ENCODE assay signal across 8 cellular contexts in the genomic region with DNA sequence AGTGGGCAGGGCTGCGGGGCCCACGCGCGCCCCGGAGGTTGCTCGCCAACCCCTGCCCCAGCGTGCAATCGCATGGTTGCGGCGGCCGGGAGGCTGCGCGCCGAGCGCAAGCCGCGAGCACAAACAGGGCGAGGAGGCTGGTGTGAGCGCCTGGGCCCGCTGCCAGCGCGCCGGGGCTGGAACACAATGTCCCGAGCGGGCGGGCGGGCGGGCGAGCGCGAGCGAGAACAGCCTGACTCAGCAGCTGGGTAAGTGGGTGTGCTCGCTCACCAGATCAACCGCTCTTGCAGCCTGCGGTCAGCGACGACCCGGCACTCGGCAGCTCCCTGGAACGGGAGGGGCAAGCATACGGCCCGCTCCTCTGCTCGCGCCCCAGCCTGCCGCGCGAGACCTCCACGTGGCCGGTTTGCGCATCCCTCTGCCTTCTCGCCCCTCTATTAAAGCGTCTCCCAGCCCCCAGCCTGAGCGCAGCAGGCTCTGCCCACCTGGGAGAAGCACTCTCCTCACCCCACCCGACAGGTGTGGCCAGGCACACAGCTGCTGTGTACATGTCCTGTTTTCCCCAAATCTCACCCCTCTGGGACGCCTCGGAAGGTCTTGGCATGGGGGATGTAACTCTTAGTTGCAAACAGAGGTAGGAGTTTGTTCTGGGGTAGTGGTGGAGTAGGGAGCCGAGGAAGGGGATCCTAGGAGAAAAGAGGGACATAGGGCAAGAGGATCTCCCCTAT. TPM values are rescaled to one million over a fixed set of nuclear protein-coding genes. Genes with fewer than 3 reads are reported as not detected.
A peak's percentile ranks its signal among the peaks of the same experiment; 100 is the strongest.
DNase-seq lines count a peak whose midpoint lies in the region; ATAC-seq and TF ChIP-seq lines count a peak whose summit lies in the region.

No MANE protein-coding gene starts in this region.

- H3K4me3 Mint-ChIP-seq in chondrocyte (ENCODE audit: unreplicated experiment) = peak overlapping the region; percentile 68

- H3K27ac Mint-ChIP-seq in chondrocyte (ENCODE audit: unreplicated experiment) = peak overlapping the region; percentile 99

- ATAC-seq in HG03103 (IDR thresholded peaks at IDR 0.05; ENCODE audit: low read depth, unreplicated experiment) = peak; percentile 34

- no peak for TF ChIP-seq CTCF in chondrocyte (IDR thresholded peaks at IDR 0.05)

- no peaks in the 10 kb centered on the region for H3K9me3 Mint-ChIP-seq in chondrocyte (ENCODE audit: low read depth)

- H3K27me3 Mint-ChIP-seq in chondrocyte (ENCODE audit: low read depth) = no peaks in the 10 kb centered on the region

- DNase-seq in NCI-H2081 (lab: John Stamatoyannopoulos, UW) (peak; percentile 73 to 80), NCI-H2081 treated with DMSO at 0.1 percent for 48 hours (lab: John Stamatoyannopoulos, UW) (no peak), NCI-H510A (lab: John Stamatoyannopoulos, UW) (peak; percentile 88), chondrocyte (ENCODE audit: low spot score) (peak; percentile 99), kidney tubule cell (ENCODE audit: low spot score) (peak; percentile 93)
- peak; percentile 60 to 69 for DNase-seq in activated CD4-positive, alpha-beta T cell treated with anti-CD3 and anti-CD28 coated beads for 24 hours (ENCODE audit: low read depth in 2 of 2)
- DNase-seq in stimulated activated CD4-positive, alpha-beta T cell treated with anti-CD3 and anti-CD28 coated beads, Interleukin-15, amount 100 ng/mL, for 48 hours (ENCODE audit: low read depth in 2 of 2) = peak; percentile 80 to 81

- H3K36me3 Mint-ChIP-seq in chondrocyte (ENCODE audit: low read depth) = no peaks in the 10 kb centered on the region

- H3K4me1 Mint-ChIP-seq in chondrocyte (ENCODE audit: low read depth) = peaks cover 87% of the 10 kb centered on the region

RNA-seq across cellular contexts. Expression of gene ARMC12, which starts 8.7 kb away (rescaled TPM):
- total RNA-seq in chondrocyte = 1.8 to 1.9 TPM (median 1.8 TPM) in 3 replicates

RNA-seq across cellular contexts. Expression of gene FKBP5, which starts 39.4 kb away (rescaled TPM):
- 139 to 237 TPM (median 143 TPM) in 3 replicates for total RNA-seq in chondrocyte

RNA-seq across cellular contexts. Expression of gene CLPSL2, which starts 48.3 kb away (rescaled TPM):
- total RNA-seq in chondrocyte = not detected in 3 replicates

RNA-seq across cellular contexts. Expression of gene CLPSL1, which starts 52.7 kb away (rescaled TPM):
- not detected in 3 replicates for total RNA-seq in chondrocyte
